Comparison of ENCODE assay signal across 8 cellular contexts in genomic region chrX:154371771-154372300, GRCh38. TPM values are rescaled to one million over a fixed set of nuclear protein-coding genes. Genes with fewer than 3 reads are reported as not detected.
DNase-seq lines count a peak whose midpoint lies in the region; ATAC-seq and TF ChIP-seq lines count a peak whose summit lies in the region.

No MANE protein-coding gene starts in this region.

- 0 out of 2 replicates have a peak, but pooled peaks cover 5% of the 10 kb centered on the region for H3F3A ChIP-seq in GM23338 (replicated peaks; ENCODE audit: low read depth)

- H3K27ac ChIP-seq in AG04450 (ENCODE audit: low read depth, low read length) (peak overlapping the region; percentile 57), GM23338 (ENCODE audit: low read depth) (no peak overlapping the region), left lung (peak overlapping the region; percentile 72 to 89), upper lobe of right lung (peak overlapping the region; percentile 81)

- peaks cover 16% of the 10 kb centered on the region for H3K27me3 Mint-ChIP-seq in GM23338 (ENCODE audit: insufficient read depth, low read depth, poor library complexity)
- no peaks in the 10 kb centered on the region for H3K27me3 Mint-ChIP-seq in activated CD8-positive, alpha-beta T cell treated with anti-CD3 and anti-CD28 coated beads for 36 hours

- H3K9me2 ChIP-seq in GM23338 (ENCODE audit: insufficient read depth), result no peaks in the 10 kb centered on the region

- ATAC-seq in GM23338, result peak; percentile 2
- ATAC-seq in activated CD8-positive, alpha-beta T cell treated with anti-CD3 and anti-CD28 coated beads for 36 hours, result no peak
- no peak for ATAC-seq in left lung
- no peak for ATAC-seq in upper lobe of right lung
- ATAC-seq in GM18858 (IDR thresholded peaks at IDR 0.05; ENCODE audit: unreplicated experiment), result no peak

- H3K36me3 ChIP-seq in GM23338 (ENCODE audit: insufficient read depth) (no peaks in the 10 kb centered on the region), left lung (peaks cover 0 to 14% of the 10 kb centered on the region in 2 donors), upper lobe of right lung (peaks cover 11% of the 10 kb centered on the region)

- DNase-seq in AG04450 (ENCODE audit: low read depth, low spot score) (no peak), GM23338 (ENCODE audit: low spot score) (no peak), left lung (no peak), upper lobe of right lung (no peak), SW 1271 (lab: John Stamatoyannopoulos, UW) (no peak), C1 segment of cervical spinal cord (lab: John Stamatoyannopoulos, UW) (no peak)
- no peak for DNase-seq in activated CD8-positive, alpha-beta T cell treated with anti-CD3 and anti-CD28 coated beads for 36 hours

- H4K20me1 ChIP-seq in GM23338 (replicated peaks; ENCODE audit: insufficient read depth), result peaks cover 4% of the 10 kb centered on the region

- no peak overlapping the region for H2AFZ ChIP-seq in GM23338

- 0 out of 2 replicates have a peak, but pooled peaks cover 4% of the 10 kb centered on the region for H3K4me1 ChIP-seq in GM23338 (ENCODE audit: insufficient read depth)
- peaks cover 0 to 46% of the 10 kb centered on the region in 2 donors for H3K4me1 ChIP-seq in left lung
- H3K4me1 ChIP-seq in upper lobe of right lung, result peaks cover 22% of the 10 kb centered on the region

- H3K36me3 Mint-ChIP-seq in GM23338 (ENCODE audit: low read depth), result peaks cover 28% of the 10 kb centered on the region
- peaks cover 25% of the 10 kb centered on the region for H3K36me3 Mint-ChIP-seq in activated CD8-positive, alpha-beta T cell treated with anti-CD3 and anti-CD28 coated beads for 36 hours (ENCODE audit: low read depth)

- TF ChIP-seq CTCF in AG04450 (IDR thresholded peaks at IDR 0.05; ENCODE audit: low read depth, low read length) (no peak), GM23338 (conservative IDR thresholded peaks at IDR 0.05; ENCODE audit: low read depth in 2 of 2) (no peak), left lung (IDR thresholded peaks at IDR 0.05) (no peak), upper lobe of right lung (IDR thresholded peaks at IDR 0.05) (no peak)
- no peak for TF ChIP-seq CTCF in activated CD8-positive, alpha-beta T cell treated with anti-CD3 and anti-CD28 coated beads for 36 hours (IDR thresholded peaks at IDR 0.05)

- peaks cover 5% of the 10 kb centered on the region; the same call in 2 of the 3 replicates for H3K9me3 Mint-ChIP-seq in GM23338
- H3K9me3 Mint-ChIP-seq in activated CD8-positive, alpha-beta T cell treated with anti-CD3 and anti-CD28 coated beads for 36 hours, result no peaks in the 10 kb centered on the region

- CTCF ChIA-PET in AG04450 (lab: Charles Lee), result no interaction called here
- CTCF ChIA-PET in activated CD8-positive, alpha-beta T cell treated with anti-CD3 and anti-CD28 coated beads for 36 hours (lab: Charles Lee), result no interaction called here

- no peaks in the 10 kb centered on the region for H3K27me3 ChIP-seq in AG04450 (ENCODE audit: control insufficient read depth, insufficient read depth, low read length)
- H3K27me3 ChIP-seq in GM23338 (ENCODE audit: insufficient read depth), result no peaks in the 10 kb centered on the region
- no peaks in the 10 kb centered on the region for H3K27me3 ChIP-seq in left lung
- no peaks in the 10 kb centered on the region for H3K27me3 ChIP-seq in upper lobe of right lung

- no peaks in the 10 kb centered on the region for H3K9me3 ChIP-seq in AG04450 (ENCODE audit: control insufficient read depth, insufficient read depth, low read length)
- H3K9me3 ChIP-seq in left lung, result no peaks in the 10 kb centered on the region
- H3K9me3 ChIP-seq in upper lobe of right lung, result no peaks in the 10 kb centered on the region

- H3K4me2 ChIP-seq in GM23338, result peak overlapping the region; percentile 75

- H3K4me3 ChIP-seq in AG04450 (ENCODE audit: low read depth, low read length) (peak overlapping the region; percentile 66), GM23338 (peak overlapping the region; percentile 84), left lung (peak overlapping the region; percentile 41 to 72), upper lobe of right lung (peak overlapping the region; percentile 71)

- intact Hi-C loops in activated CD8-positive, alpha-beta T cell treated with anti-CD3 and anti-CD28 coated beads for 36 hours (cut with micrococcal nuclease), result no loop called here
- intact Hi-C loops in left lung (cut with DNase I), result no loop called here
- intact Hi-C loops in upper lobe of right lung (cut with DNase I), result no loop called here

- peaks cover 38% of the 10 kb centered on the region for H3K79me2 ChIP-seq in GM23338 (replicated peaks; ENCODE audit: insufficient read depth)

- no peak overlapping the region for H3K27ac Mint-ChIP-seq in GM23338
- H3K27ac Mint-ChIP-seq in activated CD8-positive, alpha-beta T cell treated with anti-CD3 and anti-CD28 coated beads for 36 hours, result no peak overlapping the region

- H3K4me3 Mint-ChIP-seq in GM23338, result no peak overlapping the region; the same call in 2 of the 3 replicates
- H3K4me3 Mint-ChIP-seq in activated CD8-positive, alpha-beta T cell treated with anti-CD3 and anti-CD28 coated beads for 36 hours, result peak overlapping the region; percentile 76

- POLR2A ChIA-PET in AG04450 (lab: Yijun Ruan, JAX), result no interaction called here
- POLR2A ChIA-PET in activated CD8-positive, alpha-beta T cell treated with anti-CD3 and anti-CD28 coated beads for 36 hours (lab: Charles Lee), result interaction anchor here (0.6 kb wide), 1 partner anchor 28 kb away, joined by 3 read pairs; no protein-coding TSS in a partner anchor

- peaks cover 6% of the 10 kb centered on the region; the same call in 1 of the 3 replicates for H3K4me1 Mint-ChIP-seq in GM23338
- H3K4me1 Mint-ChIP-seq in activated CD8-positive, alpha-beta T cell treated with anti-CD3 and anti-CD28 coated beads for 36 hours (ENCODE audit: low read depth), result peaks cover 25% of the 10 kb centered on the region

TF ChIP-seq in GM23338, 12 proteins besides CTCF, POLR2A, EP300 and RAD21 (continues in another document):
- no peak for TF ChIP-seq ETS1 (IDR thresholded peaks at IDR 0.05)

RNA-seq across cellular contexts. Expression of gene FLNA, which starts 2.6 kb away (rescaled TPM):
- polyA plus RNA-seq in AG04450 (2011; rRNA removed), result 605 and 863 TPM in 2 replicates
- 2,648 and 3,897 TPM in 2 replicates for polyA minus RNA-seq in AG04450 (2011; rRNA and poly(A)+ RNA removed)
- total RNA-seq in GM23338 (2014; rRNA removed; shearing (Covaris generic)), result 1,228 and 1,445 TPM in 2 replicates
- polyA plus RNA-seq in GM23338 (2016; fragmentation: Nextera tagmentation; extraction: Ambion mirVana), result 579 and 629 TPM in 2 replicates
- total RNA-seq in activated CD8-positive, alpha-beta T cell treated with anti-CD3 and anti-CD28 coated beads for 36 hours, result 1,000 to 10,000 TPM; 1,057 to 1,091 TPM
- total RNA-seq in left lung, result 1,000 to 10,000 TPM; 1,139 to 1,793 TPM
- 1,252 TPM for total RNA-seq in upper lobe of right lung

RNA-seq across cellular contexts. Expression of gene EMD, which starts 7.3 kb away (rescaled TPM):
- polyA plus RNA-seq in AG04450 (2011; rRNA removed) (30.2 and 30.8 TPM in 2 replicates), GM23338 (2016; fragmentation: Nextera tagmentation; extraction: Ambion mirVana) (74.2 and 78.3 TPM in 2 replicates)
- 32.1 and 34.1 TPM in 2 replicates for polyA minus RNA-seq in AG04450 (2011; rRNA and poly(A)+ RNA removed)
- 76.0 and 78.6 TPM in 2 replicates for total RNA-seq in GM23338 (2014; rRNA removed; shearing (Covaris generic))
- 10 to 100 TPM; 92.4 to 96.6 TPM for total RNA-seq in activated CD8-positive, alpha-beta T cell treated with anti-CD3 and anti-CD28 coated beads for 36 hours
- total RNA-seq in left lung (10 to 100 TPM; 50.1 to 56.6 TPM), upper lobe of right lung (58.4 TPM)

RNA-seq across cellular contexts. Expression of gene RPL10, which starts 26.3 kb away (rescaled TPM):
- polyA plus RNA-seq in AG04450 (2011; rRNA removed) (3,912 and 4,828 TPM in 2 replicates), GM23338 (2016; fragmentation: Nextera tagmentation; extraction: Ambion mirVana) (1,696 and 1,721 TPM in 2 replicates)
- polyA minus RNA-seq in AG04450 (2011; rRNA and poly(A)+ RNA removed), result 1,196 and 1,530 TPM in 2 replicates
- 3,338 and 4,929 TPM in 2 replicates for total RNA-seq in GM23338 (2014; rRNA removed; shearing (Covaris generic))
- total RNA-seq in activated CD8-positive, alpha-beta T cell treated with anti-CD3 and anti-CD28 coated beads for 36 hours, result 1,000 to 10,000 TPM; 3,574 to 3,675 TPM
- total RNA-seq in left lung (1,000 to 10,000 TPM; 2,309 to 2,455 TPM), upper lobe of right lung (2,677 TPM)

RNA-seq across cellular contexts. Expression of gene DNASE1L1, which starts 37.2 kb away (rescaled TPM):
- 25.7 and 36.6 TPM in 2 replicates for polyA plus RNA-seq in AG04450 (2011; rRNA removed)
- polyA minus RNA-seq in AG04450 (2011; rRNA and poly(A)+ RNA removed), result 17.5 and 27.0 TPM in 2 replicates
- total RNA-seq in GM23338 (2014; rRNA removed; shearing (Covaris generic)), result 16.0 and 16.1 TPM in 2 replicates
- polyA plus RNA-seq in GM23338 (2016; fragmentation: Nextera tagmentation; extraction: Ambion mirVana), result 3.3 and 4.1 TPM in 2 replicates
- 10 to 100 TPM in 1 of 2 experiments, 1 to 10 TPM in 1; 9.4 to 10.3 TPM for total RNA-seq in activated CD8-positive, alpha-beta T cell treated with anti-CD3 and anti-CD28 coated beads for 36 hours
- total RNA-seq in left lung, result 10 to 100 TPM; 34.7 to 36.1 TPM
- total RNA-seq in upper lobe of right lung, result 37.1 TPM

RNA-seq across cellular contexts. Expression of gene TAFAZZIN, which starts 39.5 kb away (rescaled TPM):
- 13.0 and 15.3 TPM in 2 replicates for polyA plus RNA-seq in AG04450 (2011; rRNA removed)
- 11.5 and 14.0 TPM in 2 replicates for polyA minus RNA-seq in AG04450 (2011; rRNA and poly(A)+ RNA removed)
- 36.0 and 43.3 TPM in 2 replicates for total RNA-seq in GM23338 (2014; rRNA removed; shearing (Covaris generic))
- polyA plus RNA-seq in GM23338 (2016; fragmentation: Nextera tagmentation; extraction: Ambion mirVana), result 24.1 and 26.1 TPM in 2 replicates
- 10 to 100 TPM; 49.8 to 53.4 TPM for total RNA-seq in activated CD8-positive, alpha-beta T cell treated with anti-CD3 and anti-CD28 coated beads for 36 hours
- total RNA-seq in left lung, result 10 to 100 TPM; 34.7 to 45.5 TPM
- 43.9 TPM for total RNA-seq in upper lobe of right lung
